ENCODE assay signal across 13 cellular contexts in the genomic region with DNA sequence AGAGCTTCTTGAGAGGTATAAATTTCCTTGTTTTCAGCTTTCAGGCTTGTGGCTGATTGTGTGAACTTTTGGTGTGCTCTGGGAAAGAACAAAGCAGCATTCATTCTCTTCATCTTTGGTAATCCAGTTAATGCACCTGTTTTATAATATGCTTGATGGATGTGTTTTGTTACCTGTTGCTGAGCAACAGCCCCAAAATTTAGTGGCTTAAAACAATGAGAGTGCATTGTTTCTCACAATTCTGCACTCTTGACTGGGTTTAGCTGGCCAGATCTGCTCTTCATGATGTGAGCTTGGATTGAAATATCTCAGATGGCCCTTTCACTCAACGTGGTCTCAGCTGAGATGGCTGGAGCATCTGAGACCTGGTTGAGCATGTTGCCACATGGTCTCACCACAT.
"Had no signal": no experiment of that assay in that cellular context is flagged by ENCODE, and none has a peak within 500 bp of the region (broad histone marks: within the 10 kb centered on the region; RNA-seq: fewer than 3 reads in every experiment).

No MANE protein-coding gene starts in this region.

- H3K36me3 Mint-ChIP-seq: neural progenitor cell had no signal

- ATAC-seq: activated CD4-positive, CD25-positive, alpha-beta regulatory T cell treated with anti-CD3 and anti-CD28 coated beads, Interleukin-2, amount 50 U/mL, for 24 hours; activated CD8-positive, alpha-beta memory T cell treated with anti-CD3 and anti-CD28 coated beads, Interleukin-2, amount 10 ng/mL, durations not matched to agents 7 days and 5 days; gastroesophageal sphincter had no signal

- H3K4me3 ChIP-seq: coronary artery, gastroesophageal sphincter, left ventricle myocardium inferior, neural progenitor cell, ovary, vagina had no signal

- DNase-seq: activated CD8-positive, alpha-beta memory T cell treated with anti-CD3 and anti-CD28 coated beads, Interleukin-2, amount 10 ng/mL, durations not matched to agents 7 days and 5 days; activated naive CD4-positive, alpha-beta T cell; effector memory CD4-positive, alpha-beta T cell; left ventricle myocardium inferior; mesenchymal stem cell; ovary; stimulated activated CD4-positive, alpha-beta T cell treated with anti-CD3 and anti-CD28 coated beads, Interleukin-15, amount 100 ng/mL, for 24 hours had no signal

- H3K4me1 ChIP-seq: gastroesophageal sphincter, left ventricle myocardium inferior, neural progenitor cell, vagina had no signal

- H3K36me3 ChIP-seq: gastroesophageal sphincter, left ventricle myocardium inferior, neural progenitor cell, ovary, vagina had no signal

- H3K9me3 ChIP-seq: gastroesophageal sphincter, vagina had no signal

- H3K4me3 Mint-ChIP-seq: activated CD8-positive, alpha-beta memory T cell treated with anti-CD3 and anti-CD28 coated beads, Interleukin-2, amount 10 ng/mL, durations not matched to agents 7 days and 5 days; neural progenitor cell had no signal

- H3K27ac Mint-ChIP-seq: activated CD8-positive, alpha-beta memory T cell treated with anti-CD3 and anti-CD28 coated beads, Interleukin-2, amount 10 ng/mL, durations not matched to agents 7 days and 5 days; neural progenitor cell had no signal

- H3K9me3 Mint-ChIP-seq: neural progenitor cell had no signal

- H3K27ac ChIP-seq: coronary artery, epithelial cell of prostate, gastroesophageal sphincter, left ventricle myocardium inferior, neural progenitor cell, ovary, vagina had no signal

- H3K27me3 Mint-ChIP-seq: activated CD8-positive, alpha-beta memory T cell treated with anti-CD3 and anti-CD28 coated beads, Interleukin-2, amount 10 ng/mL, durations not matched to agents 7 days and 5 days had no signal
